ENCODE assay signal across 26 cellular contexts in the genomic region with DNA sequence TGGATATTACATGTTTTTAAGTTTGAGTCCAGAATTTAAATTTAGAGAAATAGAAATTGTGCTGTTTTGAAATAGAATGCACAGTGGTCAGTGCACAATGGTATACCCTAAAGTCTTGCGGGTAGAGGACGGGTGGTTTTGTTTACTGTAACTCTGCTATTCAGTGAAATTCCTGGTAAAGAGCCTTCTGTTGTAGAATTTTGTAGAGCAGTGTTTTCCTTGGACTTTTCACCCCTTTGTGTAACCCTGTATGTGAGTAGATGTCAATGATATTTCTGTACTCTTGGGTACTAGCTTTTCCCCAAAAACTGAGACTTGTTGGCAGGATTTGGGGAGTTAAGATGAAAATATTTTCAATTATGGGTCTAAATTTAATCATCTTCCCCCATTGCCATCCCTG. TPM values are rescaled to one million over a fixed set of nuclear protein-coding genes. Genes with fewer than 3 reads are reported as not detected.
DNase-seq lines count a peak whose midpoint lies in the region; ATAC-seq and TF ChIP-seq lines count a peak whose summit lies in the region.
"Had no signal": no experiment of that assay in that cellular context is flagged by ENCODE, and none has a peak within 500 bp of the region (broad histone marks: within the 10 kb centered on the region; RNA-seq: fewer than 3 reads in every experiment).

No MANE protein-coding gene starts in this region.

- H2BK15ac ChIP-seq in mesendoderm (replicated peaks; ENCODE audit: low read depth) = no peak overlapping the region

- H3K4me1 Mint-ChIP-seq in MCF 10A (ENCODE audit: insufficient read depth, unreplicated experiment) (peaks cover 10% of the 10 kb centered on the region), endothelial cell (ENCODE audit: unreplicated experiment) (peaks cover 32% of the 10 kb centered on the region)
- H3K4me1 Mint-ChIP-seq in activated naive CD8-positive, alpha-beta T cell treated with anti-CD3 and anti-CD28 coated beads for 36 hours = peaks cover 34% of the 10 kb centered on the region
- peaks cover 32 to 77% (median 65%) of the 10 kb centered on the region in 4 donors for H3K4me1 Mint-ChIP-seq in naive thymus-derived CD8-positive, alpha-beta T cell

- H3K4me3 ChIP-seq in breast epithelium = no peak overlapping the region
- no peak overlapping the region for H3K4me3 ChIP-seq in mucosa of descending colon
- no peak overlapping the region for H3K4me3 ChIP-seq in mesendoderm (ENCODE audit: low read length)
- H3K4me3 ChIP-seq: suprapubic skin, uterus had no signal

- no peaks in the 10 kb centered on the region for H3K4me1 ChIP-seq in breast epithelium
- H3K4me1 ChIP-seq in mucosa of descending colon (ENCODE audit: low read depth) = peaks cover 16% of the 10 kb centered on the region
- H3K4me1 ChIP-seq in mesendoderm (ENCODE audit: control insufficient read depth, low read depth, low read length) = no peaks in the 10 kb centered on the region

- no peak overlapping the region for H3K9ac ChIP-seq in mesendoderm (ENCODE audit: low read length)

- no peak overlapping the region for H4K5ac ChIP-seq in mesendoderm (ENCODE audit: low read length)

- ATAC-seq in naive thymus-derived CD8-positive, alpha-beta T cell = no peak
- ATAC-seq in mucosa of descending colon = no peak
- ATAC-seq: HCT116 had no signal

- H3K4ac ChIP-seq in mesendoderm (ENCODE audit: low read depth, low read length) = no peak overlapping the region

- H3K27ac ChIP-seq in breast epithelium (no peak overlapping the region), mesendoderm (ENCODE audit: low read depth, low read length) (no peak overlapping the region)
- H3K27ac ChIP-seq: C4-2B, suprapubic skin, VCaP had no signal

- TF ChIP-seq CTCF in MCF 10A (IDR thresholded peaks at IDR 0.05; ENCODE audit: unreplicated experiment) = no peak
- TF ChIP-seq CTCF in breast epithelium (IDR thresholded peaks at IDR 0.05) = no peak
- no peak for TF ChIP-seq CTCF in mucosa of descending colon (IDR thresholded peaks at IDR 0.05)
- TF ChIP-seq CTCF in endothelial cell (IDR thresholded peaks at IDR 0.05; ENCODE audit: unreplicated experiment) = no peak

- H3K9me3 Mint-ChIP-seq in MCF 10A (ENCODE audit: unreplicated experiment) (no peaks in the 10 kb centered on the region), endothelial cell (ENCODE audit: unreplicated experiment) (no peaks in the 10 kb centered on the region)
- no peaks in the 10 kb centered on the region for H3K9me3 Mint-ChIP-seq in activated naive CD8-positive, alpha-beta T cell treated with anti-CD3 and anti-CD28 coated beads for 36 hours
- H3K9me3 Mint-ChIP-seq in naive thymus-derived CD8-positive, alpha-beta T cell = peaks cover 0 to 3% (median 0%) of the 10 kb centered on the region in 9 donors
- H3K9me3 Mint-ChIP-seq: IgD-negative memory B cell; T-helper 2 cell treated with Interferon-gamma antibody and Interleukin-4, amounts not matched to agents 5 μg/mL and 100 μg/mL, for 36 hours had no signal

- H3K56ac ChIP-seq in mesendoderm (ENCODE audit: low read length) = no peak overlapping the region

- H3K9me3 ChIP-seq in breast epithelium (no peaks in the 10 kb centered on the region), mucosa of descending colon (no peaks in the 10 kb centered on the region)
- H3K9me3 ChIP-seq: suprapubic skin, uterus had no signal

- POLR2A ChIA-PET in MCF 10A (lab: Yijun Ruan, JAX) = interaction anchor here (1.4 kb wide), 1 partner anchor 13 kb away, joined by 4 read pairs; no protein-coding TSS in a partner anchor
- POLR2A ChIA-PET in naive thymus-derived CD8-positive, alpha-beta T cell (lab: Charles Lee) = no interaction called here

- H2AK5ac ChIP-seq in mesendoderm (ENCODE audit: low read length) = no peak overlapping the region

- no peak overlapping the region for H3K18ac ChIP-seq in mesendoderm (ENCODE audit: low read length)

- no peak overlapping the region for H3K23ac ChIP-seq in mesendoderm (ENCODE audit: low read length)

- H3K27ac Mint-ChIP-seq in MCF 10A (ENCODE audit: low read depth, unreplicated experiment) (peak overlapping the region; percentile 18), endothelial cell (ENCODE audit: unreplicated experiment) (no peak overlapping the region)
- H3K27ac Mint-ChIP-seq in activated naive CD8-positive, alpha-beta T cell treated with anti-CD3 and anti-CD28 coated beads for 36 hours = peak overlapping the region; percentile 51
- peak overlapping the region in 4 of 10 donors; percentile 37 to 77 (median 53) for H3K27ac Mint-ChIP-seq in naive thymus-derived CD8-positive, alpha-beta T cell
- H3K27ac Mint-ChIP-seq: activated naive CD8-positive, alpha-beta T cell treated with anti-CD3 and anti-CD28 coated beads, Interleukin-2, amount 10 ng/mL, durations not matched to agents 7 days and 5 days; T-helper 2 cell treated with Interferon-gamma antibody and Interleukin-4, amounts not matched to agents 5 μg/mL and 100 μg/mL, for 36 hours had no signal

- no TSS peak for BruUV-seq in MCF 10A (replicated peaks; lab: Mats Ljungman, UMichigan)

- H3K27me3 Mint-ChIP-seq in MCF 10A (ENCODE audit: insufficient read depth, unreplicated experiment) (no peaks in the 10 kb centered on the region), endothelial cell (ENCODE audit: unreplicated experiment) (peaks cover 3% of the 10 kb centered on the region)
- no peaks in the 10 kb centered on the region for H3K27me3 Mint-ChIP-seq in activated naive CD8-positive, alpha-beta T cell treated with anti-CD3 and anti-CD28 coated beads for 36 hours
- no peaks in the 10 kb centered on the region for H3K27me3 Mint-ChIP-seq in naive thymus-derived CD8-positive, alpha-beta T cell
- H3K27me3 Mint-ChIP-seq: activated naive CD8-positive, alpha-beta T cell treated with anti-CD3 and anti-CD28 coated beads, Interleukin-2, amount 10 ng/mL, durations not matched to agents 7 days and 5 days; IgD-negative memory B cell had no signal

- no peak for DNase-seq in MCF 10A (ENCODE audit: unreplicated experiment)
- no peak for DNase-seq in breast epithelium (ENCODE audit: low spot score in 2 of 2)
- no peak for DNase-seq in activated naive CD8-positive, alpha-beta T cell treated with anti-CD3 and anti-CD28 coated beads for 36 hours
- DNase-seq in naive thymus-derived CD8-positive, alpha-beta T cell = no peak
- no peak for DNase-seq in mucosa of descending colon
- no peak for DNase-seq in mesendoderm
- DNase-seq in cerebellar nuclear complex (lab: John Stamatoyannopoulos, UW) = no peak
- DNase-seq in endothelial cell (ENCODE audit: low spot score) = no peak
- DNase-seq: activated CD4-positive, alpha-beta T cell treated with anti-CD3 and anti-CD28 coated beads, Interleukin-2, amount 50 U/mL, for 48 hours; activated naive CD8-positive, alpha-beta T cell treated with anti-CD3 and anti-CD28 coated beads, Interleukin-2, amount 10 ng/mL, durations not matched to agents 7 days and 5 days; activated T-cell treated with anti-CD3 and anti-CD28 coated beads, Interleukin-2, amount 50 U/mL, for 1 hour; DMS53; effector CD4-positive, alpha-beta T cell; GF-D8; kidney glomerular epithelial cell; mammary epithelial cell; NCI-H1417; NCI-H510A treated with DMSO at 0.1 percent for 48 hours; nephron progenitor cell; uterus had no signal

- no peak overlapping the region for H2BK5ac ChIP-seq in mesendoderm (ENCODE audit: low read length)

- peaks cover 75% of the 10 kb centered on the region for H3K36me3 Mint-ChIP-seq in MCF 10A (ENCODE audit: insufficient read depth, unreplicated experiment)
- H3K36me3 Mint-ChIP-seq in activated naive CD8-positive, alpha-beta T cell treated with anti-CD3 and anti-CD28 coated beads for 36 hours = peaks cover 62% of the 10 kb centered on the region
- peaks cover 12 to 84% (median 27%) of the 10 kb centered on the region in 3 donors for H3K36me3 Mint-ChIP-seq in naive thymus-derived CD8-positive, alpha-beta T cell
- H3K36me3 Mint-ChIP-seq in endothelial cell (ENCODE audit: low read depth, unreplicated experiment) = peaks cover 37% of the 10 kb centered on the region

- WGBS in mesendoderm (ENCODE audit: extremely low coverage, insufficient coverage, low lambda C conversion rate) = no CpG with 5 or more reads among the region's 2 CpGs

- intact Hi-C loops in MCF 10A (cut with micrococcal nuclease) = no loop called here
- intact Hi-C loops in breast epithelium (cut with DNase I; ENCODE audit: low total_unique reads) = no loop called here
- intact Hi-C loops in mucosa of descending colon (cut with DNase I, micrococcal nuclease) = no loop called here

- H3K79me1 ChIP-seq in mesendoderm (ENCODE audit: low read length) = peaks cover 25% of the 10 kb centered on the region

- H2BK120ac ChIP-seq in mesendoderm (ENCODE audit: low read depth, low read length) = no peak overlapping the region

- no peak overlapping the region for H3K4me2 ChIP-seq in mesendoderm (ENCODE audit: low read length)

- H4K8ac ChIP-seq in mesendoderm (ENCODE audit: low read depth, low read length) = no peak overlapping the region

- H3K27me3 ChIP-seq in breast epithelium (no peaks in the 10 kb centered on the region), mesendoderm (ENCODE audit: insufficient read depth, low read length, poor library complexity) (no peaks in the 10 kb centered on the region)
- H3K27me3 ChIP-seq: suprapubic skin, uterus had no signal

- H3K4me3 Mint-ChIP-seq in MCF 10A (ENCODE audit: unreplicated experiment) = no peak overlapping the region
- H3K4me3 Mint-ChIP-seq in activated naive CD8-positive, alpha-beta T cell treated with anti-CD3 and anti-CD28 coated beads for 36 hours = no peak overlapping the region
- H3K4me3 Mint-ChIP-seq in naive thymus-derived CD8-positive, alpha-beta T cell = peak overlapping the region in 6 of 10 donors; percentile 1 to 69 (median 36)
- no peak overlapping the region for H3K4me3 Mint-ChIP-seq in endothelial cell (ENCODE audit: unreplicated experiment)
- H3K4me3 Mint-ChIP-seq: activated naive CD8-positive, alpha-beta T cell treated with anti-CD3 and anti-CD28 coated beads, Interleukin-2, amount 10 ng/mL, durations not matched to agents 7 days and 5 days; nephron progenitor cell; T-helper 2 cell treated with Interferon-gamma antibody and Interleukin-4, amounts not matched to agents 5 μg/mL and 100 μg/mL, for 36 hours had no signal

- H3K79me2 ChIP-seq in mesendoderm (ENCODE audit: control insufficient read depth, insufficient read depth, low read length) = peaks cover 76% of the 10 kb centered on the region

- TF ChIP-seq POLR2A in breast epithelium (IDR thresholded peaks at IDR 0.05) = no peak

- H3K36me3 ChIP-seq in breast epithelium (no peaks in the 10 kb centered on the region), mucosa of descending colon (ENCODE audit: low read depth) (peaks cover 4% of the 10 kb centered on the region), mesendoderm (ENCODE audit: control insufficient read depth, insufficient read depth, low read length) (peaks cover 6% of the 10 kb centered on the region)
- H3K36me3 ChIP-seq: uterus had no signal

- CTCF ChIA-PET in MCF 10A (lab: Yijun Ruan, JAX) = interaction anchor here (1.0 kb wide), 1 partner anchor 47 kb away, joined by 3 read pairs; no protein-coding TSS in a partner anchor

RNA-seq across cellular contexts. Expression of a gene that starts 19.5 kb away (rescaled TPM):
- total RNA-seq in MCF 10A (2022) (127 TPM in 2 replicates), breast epithelium (100 to 1,000 TPM; 217 to 303 (median 253) TPM), mucosa of descending colon (100 to 1,000 TPM; 223 to 278 (median 228) TPM), endothelial cell (ENCODE audit: unreplicated experiment) (247 TPM)
- 100 to 1,000 TPM; 158 to 163 TPM for total RNA-seq in activated naive CD8-positive, alpha-beta T cell treated with anti-CD3 and anti-CD28 coated beads for 36 hours
- total RNA-seq in naive thymus-derived CD8-positive, alpha-beta T cell = 100 to 1,000 TPM; 270 to 298 TPM
- polyA plus RNA-seq in naive thymus-derived CD8-positive, alpha-beta T cell = 100 to 1,000 TPM; 115 to 161 (median 115) TPM
- 99.3 TPM for polyA plus RNA-seq in mesendoderm (2013, experiment 1 of 2)
- 99.2 TPM for polyA plus RNA-seq in mesendoderm (2013, experiment 2 of 2)

RNA-seq across cellular contexts. Expression of a gene that starts 30.8 kb away (rescaled TPM):
- total RNA-seq in MCF 10A (2022) (3.4 and 4.4 TPM in 2 replicates), breast epithelium (10 to 100 TPM in 1 of 3 donors, 1 to 10 TPM in 2; 3.7 to 11.1 (median 9.8) TPM), mucosa of descending colon (10 to 100 TPM; 10.2 to 13.7 (median 12.7) TPM), endothelial cell (ENCODE audit: unreplicated experiment) (17.7 TPM)
- 1 to 10 TPM; 4.0 to 6.1 TPM for total RNA-seq in activated naive CD8-positive, alpha-beta T cell treated with anti-CD3 and anti-CD28 coated beads for 36 hours
- total RNA-seq in naive thymus-derived CD8-positive, alpha-beta T cell = 1 to 10 TPM; 4.3 to 5.1 TPM
- 1 to 10 TPM; 4.3 to 5.4 (median 4.9) TPM for polyA plus RNA-seq in naive thymus-derived CD8-positive, alpha-beta T cell
- 7.0 TPM for polyA plus RNA-seq in mesendoderm (2013, experiment 1 of 2)
- 7.3 TPM for polyA plus RNA-seq in mesendoderm (2013, experiment 2 of 2)

Comparison
In these comparisons a context has a peak if more than half of its experiments do, and no peak if none do; other contexts are left out.
1. H3K4me3 Mint-ChIP-seq: peak in naive thymus-derived CD8-positive, alpha-beta T cell (6 of 10); none in MCF 10A (single experiment), activated naive CD8-positive, alpha-beta T cell treated with anti-CD3 and anti-CD28 coated beads for 36 hours (single experiment) and endothelial cell (single experiment).